In genomic region chr1:3788756-3789420, GRCh38 we compare ENCODE assay signal across 22 cellular contexts. TPM values are rescaled to one million over a fixed set of nuclear protein-coding genes. Genes with fewer than 3 reads are reported as not detected.
A peak's percentile ranks its signal among the peaks of the same experiment; 100 is the strongest.
DNase-seq lines count a peak whose midpoint lies in the region; TF ChIP-seq lines count a peak whose summit lies in the region.
"Had no signal": no experiment of that assay in that cellular context is flagged by ENCODE, and none has a peak within 500 bp of the region (broad histone marks: within the 10 kb centered on the region; RNA-seq: fewer than 3 reads in every experiment).

No MANE protein-coding gene starts in this region.

- H2BK120ac ChIP-seq in neuronal stem cell (ENCODE audit: low read depth, low read length), result no peak overlapping the region

- H3K4me3 ChIP-seq in neuronal stem cell (ENCODE audit: low read length in 2 of 2), result no peak overlapping the region
- H3K4me3 ChIP-seq: dorsolateral prefrontal cortex, lower lobe of right lung, PC-9, tibial nerve had no signal

- no peak overlapping the region for H3K4me2 ChIP-seq in neuronal stem cell (ENCODE audit: insufficient read depth, low read length, poor library complexity, severe bottlenecking)
- H3K4me2 ChIP-seq: PC-9 had no signal

- H3K36me3 ChIP-seq in neuronal stem cell (replicated peaks in 1 of 2; ENCODE audit: control insufficient read depth in 2 of 2, insufficient read depth in 2 of 2, low read length in 2 of 2), result peaks cover 23 to 74% of the 10 kb centered on the region in 2 donors

- H3K79me1 ChIP-seq in neuronal stem cell (ENCODE audit: low read depth, low read length), result peaks cover 19% of the 10 kb centered on the region

- no peak overlapping the region for H4K8ac ChIP-seq in neuronal stem cell (ENCODE audit: low read depth, low read length)

- H3K14ac ChIP-seq in neuronal stem cell (ENCODE audit: low read length), result peak overlapping the region; percentile 21

- DNase-seq in G401 (ENCODE audit: low spot score) (peak; percentile 71), RWPE1 (ENCODE audit: low spot score) (no peak), epithelial cell of prostate (ENCODE audit: low read depth, low spot score) (no peak), neuronal stem cell (ENCODE audit: low spot score) (no peak), superior temporal gyrus (ENCODE audit: extremely low spot score) (no peak), NCI-H446 (lab: John Stamatoyannopoulos, UW) (no peak), NCI-H226 (no peak)
- DNase-seq: activated CD4-positive, alpha-beta T cell treated with anti-CD3 and anti-CD28 coated beads for 4 hours; activated naive CD4-positive, alpha-beta T cell treated with anti-CD3 and anti-CD28 coated beads, Interleukin-2, amount 50 U/mL, for 16 hours; CD8-positive, alpha-beta T cell; NCI-H146; NCI-H510A treated with DMSO at 0.1 percent for 48 hours; PC-9; stimulated activated naive CD8-positive, alpha-beta T cell treated with anti-CD3 and anti-CD28 coated beads, Interleukin-15, amount 100 ng/mL, for 72 hours; T-helper 1 cell had no signal

- H3K27ac ChIP-seq in RWPE1 (peak overlapping the region; percentile 12), epithelial cell of prostate (peak overlapping the region; percentile 30), neuronal stem cell (replicated peaks; ENCODE audit: low read length) (no peak overlapping the region)
- H3K27ac ChIP-seq: lower lobe of right lung, PC-9, tibial nerve had no signal

- H3K9ac ChIP-seq in neuronal stem cell (ENCODE audit: low read depth, low read length, poor library complexity), result no peak overlapping the region

- no peak overlapping the region for H2AFZ ChIP-seq in neuronal stem cell (ENCODE audit: low read length)
- H2AFZ ChIP-seq: PC-9 had no signal

- H3K4ac ChIP-seq in neuronal stem cell (ENCODE audit: low read length), result no peak overlapping the region

- WGBS in neuronal stem cell (ENCODE audit: extremely low coverage in 2 of 2, insufficient read length in 2 of 2, insufficient replicate concordance in 1 of 2), 2 donors, result no CpG with 5 or more reads among the region's 16 CpGs

- H3K27me3 ChIP-seq in neuronal stem cell (ENCODE audit: control insufficient read depth in 3 of 3, insufficient read depth in 3 of 3, low read depth in 1 of 3, low read length in 3 of 3), result no peaks in the 10 kb centered on the region
- H3K27me3 ChIP-seq: dorsolateral prefrontal cortex, tibial nerve had no signal

- TF ChIP-seq CTCF in RWPE1 (conservative IDR thresholded peaks at IDR 0.05; ENCODE audit: low read depth), result no peak

- H4K91ac ChIP-seq in neuronal stem cell (ENCODE audit: low read depth, low read length, poor library complexity), result no peak overlapping the region

- H2BK5ac ChIP-seq in neuronal stem cell (ENCODE audit: low read length), result no peak overlapping the region

- no peak overlapping the region for H2BK12ac ChIP-seq in neuronal stem cell (ENCODE audit: low read length)

- CTCF ChIA-PET in RWPE1 (lab: Yijun Ruan, JAX), result no interaction called here

- in situ Hi-C loops in G401 (cut with HindIII; ENCODE audit: low sequenced_read_pairs), result no loop called here

- H2BK15ac ChIP-seq in neuronal stem cell (ENCODE audit: low read length), result no peak overlapping the region

- H3K18ac ChIP-seq in neuronal stem cell (ENCODE audit: low read length), result no peak overlapping the region

- H3K9me3 ChIP-seq in neuronal stem cell (replicated peaks in 1 of 2; ENCODE audit: control insufficient read depth in 2 of 2, insufficient read depth in 1 of 2, low read depth in 1 of 2, low read length in 2 of 2), result no peaks in the 10 kb centered on the region
- H3K9me3 ChIP-seq: lower lobe of right lung, tibial nerve had no signal

- no peak overlapping the region for H3K23ac ChIP-seq in neuronal stem cell (ENCODE audit: low read depth, low read length, poor library complexity)

- POLR2A ChIA-PET in RWPE1 (lab: Yijun Ruan, JAX; ENCODE audit: low non-redundant PET), result no interaction called here

- no peak overlapping the region for H2AK5ac ChIP-seq in neuronal stem cell (ENCODE audit: low read depth, low read length)

- peaks cover 0 to 3% of the 10 kb centered on the region in 2 donors for H3K4me1 ChIP-seq in neuronal stem cell (ENCODE audit: control insufficient read depth in 2 of 2, insufficient read depth in 1 of 2, low read depth in 1 of 2, low read length in 2 of 2)

RNA-seq across cellular contexts. Expression of gene LRRC47, which starts 7.4 kb away (rescaled TPM):
- 35.4 and 41.8 TPM in 2 replicates for total RNA-seq in G401 (2014; rRNA removed; shearing (Covaris generic))
- polyA plus RNA-seq in neuronal stem cell (2013, experiment 1 of 2), result 19.7 TPM
- 18.6 TPM for polyA plus RNA-seq in neuronal stem cell (2013, experiment 2 of 2)

RNA-seq across cellular contexts. Expression of gene SMIM1, which starts 16.3 kb away (rescaled TPM):
- total RNA-seq in G401 (2014; rRNA removed; shearing (Covaris generic)), result 20.1 and 26.6 TPM in 2 replicates
- 5.8 TPM for polyA plus RNA-seq in neuronal stem cell (2013, experiment 1 of 2)
- polyA plus RNA-seq in neuronal stem cell (2013, experiment 2 of 2), result 5.6 TPM
- total RNA-seq: natural killer cell treated with Interleukin-12 subunit alpha and Interleukin-12 subunit beta and Interleukin-15 and Interleukin-18, amount 100 ng/mL, for 72 hours had no signal

RNA-seq across cellular contexts. Expression of gene CCDC27, which starts 36.6 kb away (rescaled TPM):
- total RNA-seq in G401 (2014; rRNA removed; shearing (Covaris generic)), result not detected in 2 replicates
- polyA plus RNA-seq in neuronal stem cell (2013, experiment 1 of 2), result not detected
- polyA plus RNA-seq in neuronal stem cell (2013, experiment 2 of 2), result not detected
- total RNA-seq: aorta; CD8-positive, alpha-beta T cell; lower lobe of right lung; mononuclear cell; natural killer cell treated with Interleukin-12 subunit alpha and Interleukin-12 subunit beta and Interleukin-15 and Interleukin-18, amount 100 ng/mL, for 72 hours; PC-9; sciatic nerve; tibial nerve had no signal
- polyA plus RNA-seq: aorta had no signal
